In the genomic region with DNA sequence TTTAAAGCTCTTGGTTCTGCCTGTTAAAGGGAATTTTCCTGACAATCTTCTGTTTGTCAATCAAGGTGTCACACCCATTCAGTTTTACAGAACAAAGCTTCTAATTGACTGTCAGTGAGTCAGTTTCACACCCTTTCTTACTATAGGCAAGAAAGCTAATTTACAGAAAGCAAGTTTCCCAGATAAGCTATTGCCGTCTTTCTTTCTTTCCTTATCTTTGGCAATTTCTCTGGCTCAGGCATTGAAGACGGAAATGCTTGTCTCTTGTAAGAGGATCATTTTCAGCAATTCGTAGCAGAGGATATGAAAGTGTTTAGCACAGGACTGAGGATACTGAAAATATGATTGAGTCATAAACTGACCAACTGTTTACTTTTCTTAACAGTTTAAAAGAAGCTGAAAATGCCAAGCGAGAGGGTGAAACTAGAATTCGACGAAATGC, we compare ENCODE assay signal across 15 cellular contexts. TPM values are rescaled to one million over a fixed set of nuclear protein-coding genes. Genes with fewer than 3 reads are reported as not detected.
DNase-seq lines count a peak whose midpoint lies in the region; ATAC-seq and TF ChIP-seq lines count a peak whose summit lies in the region.
"Had no signal": no experiment of that assay in that cellular context is flagged by ENCODE, and none has a peak within 500 bp of the region (broad histone marks: within the 10 kb centered on the region; RNA-seq: fewer than 3 reads in every experiment).

No MANE protein-coding gene starts in this region.

- no peaks in the 10 kb centered on the region for H3K9me3 Mint-ChIP-seq in endodermal cell
- no peaks in the 10 kb centered on the region for H3K9me3 Mint-ChIP-seq in activated T-helper 1 cell treated with anti-CD3 and anti-CD28 coated beads, Interleukin-12 subunit alpha, Interleukin-12 subunit beta, Interleukin-2, Interleukin-4 antibody, amounts not matched to agents 30 ng/mL and 10 ng/mL and 1 ng/mL, durations not matched to agents 14 hours and 24 hours and 36 hours
- no peaks in the 10 kb centered on the region for H3K9me3 Mint-ChIP-seq in nephron progenitor cell
- H3K9me3 Mint-ChIP-seq: activated T-cell treated with anti-CD3 and anti-CD28 coated beads, Interleukin-2, amount 50 U/mL, for 72 hours; CD14-positive monocyte; natural killer cell treated with Interleukin-12 subunit alpha and Interleukin-12 subunit beta and Interleukin-15 and Interleukin-18, amount 100 ng/mL, for 72 hours had no signal

- no peak overlapping the region for H3K27ac ChIP-seq in endodermal cell (ENCODE audit: low read depth, low read length)
- peak overlapping the region; percentile 57 to 73 (median 68) for H3K27ac ChIP-seq in transverse colon
- H3K27ac ChIP-seq: gastrocnemius medialis, GM23248, right lobe of liver had no signal

- H3K27ac Mint-ChIP-seq in endodermal cell (no peak overlapping the region), nephron progenitor cell (no peak overlapping the region)
- no peak overlapping the region for H3K27ac Mint-ChIP-seq in activated T-helper 1 cell treated with anti-CD3 and anti-CD28 coated beads, Interleukin-12 subunit alpha, Interleukin-12 subunit beta, Interleukin-2, Interleukin-4 antibody, amounts not matched to agents 30 ng/mL and 10 ng/mL and 1 ng/mL, durations not matched to agents 14 hours and 24 hours and 36 hours
- H3K27ac Mint-ChIP-seq: activated CD4-positive, alpha-beta T cell treated with anti-CD3 and anti-CD28 coated beads for 36 hours; activated T-cell treated with anti-CD3 and anti-CD28 coated beads, Interleukin-2, amount 50 U/mL, for 72 hours; CD14-positive monocyte; natural killer cell treated with Interleukin-12 subunit alpha and Interleukin-12 subunit beta and Interleukin-15 and Interleukin-18, amount 100 ng/mL, for 72 hours had no signal

- no peak for TF ChIP-seq POLR2A in transverse colon (IDR thresholded peaks at IDR 0.05)

- H3K9me3 ChIP-seq in endodermal cell (ENCODE audit: control insufficient read depth, low read length) (no peaks in the 10 kb centered on the region), transverse colon (no peaks in the 10 kb centered on the region)
- H3K9me3 ChIP-seq: gastrocnemius medialis, right lobe of liver had no signal

- peaks cover 12% of the 10 kb centered on the region for H3K36me3 ChIP-seq in endodermal cell (ENCODE audit: control insufficient read depth, insufficient read depth, low read length)
- H3K36me3 ChIP-seq in transverse colon, result no peaks in the 10 kb centered on the region
- H3K36me3 ChIP-seq: gastrocnemius medialis, right lobe of liver had no signal

- peaks cover 21% of the 10 kb centered on the region for H3K36me3 Mint-ChIP-seq in endodermal cell (ENCODE audit: low read depth)
- H3K36me3 Mint-ChIP-seq in activated T-helper 1 cell treated with anti-CD3 and anti-CD28 coated beads, Interleukin-12 subunit alpha, Interleukin-12 subunit beta, Interleukin-2, Interleukin-4 antibody, amounts not matched to agents 30 ng/mL and 10 ng/mL and 1 ng/mL, durations not matched to agents 14 hours and 24 hours and 36 hours (ENCODE audit: low read depth), result no peaks in the 10 kb centered on the region
- no peaks in the 10 kb centered on the region for H3K36me3 Mint-ChIP-seq in nephron progenitor cell (ENCODE audit: low read depth)
- H3K36me3 Mint-ChIP-seq: CD14-positive monocyte; natural killer cell treated with Interleukin-12 subunit alpha and Interleukin-12 subunit beta and Interleukin-15 and Interleukin-18, amount 100 ng/mL, for 72 hours had no signal

- peak; percentile 87 for ATAC-seq in GM21367 (IDR thresholded peaks at IDR 0.05; ENCODE audit: unreplicated experiment)
- ATAC-seq: activated CD4-positive, alpha-beta T cell treated with anti-CD3 and anti-CD28 coated beads for 36 hours; activated T-cell treated with anti-CD3 and anti-CD28 coated beads, Interleukin-2, amount 50 U/mL, for 72 hours; gastrocnemius medialis; natural killer cell treated with Interleukin-12 subunit alpha and Interleukin-12 subunit beta and Interleukin-15 and Interleukin-18, amount 100 ng/mL, for 72 hours had no signal

- H3K9ac ChIP-seq in endodermal cell (ENCODE audit: extremely low read depth, low read length, poor library complexity, severe bottlenecking), result peak overlapping the region; percentile 5
- H3K9ac ChIP-seq: GM23248 had no signal

- TF ChIP-seq CTCF in endodermal cell (conservative IDR thresholded peaks at IDR 0.05), result no peak
- TF ChIP-seq CTCF in transverse colon (IDR thresholded peaks at IDR 0.05), result no peak
- no peak for TF ChIP-seq CTCF in nephron progenitor cell (IDR thresholded peaks at IDR 0.05)

- peak; percentile 53 for DNase-seq in HT-29 (ENCODE audit: low spot score)
- DNase-seq in endodermal cell, result no peak
- no peak for DNase-seq in transverse colon
- DNase-seq in activated T-helper 1 cell treated with anti-CD3 and anti-CD28 coated beads, Interleukin-12 subunit alpha, Interleukin-12 subunit beta, Interleukin-2, Interleukin-4 antibody, amounts not matched to agents 30 ng/mL and 10 ng/mL and 1 ng/mL, durations not matched to agents 14 hours and 24 hours and 36 hours (ENCODE audit: low spot score), result no peak
- DNase-seq in nephron progenitor cell, result no peak
- DNase-seq in activated naive CD4-positive, alpha-beta T cell treated with Interleukin-2 at 50 U/mL for 16 hours, result no peak
- DNase-seq: activated CD4-positive, alpha-beta T cell treated with anti-CD3 and anti-CD28 coated beads for 36 hours; activated T-cell treated with anti-CD3 and anti-CD28 coated beads, Interleukin-2, amount 50 U/mL, for 72 hours; aorta; gastrocnemius medialis; GM23248; right lobe of liver had no signal

- H3K27me3 ChIP-seq in endodermal cell (ENCODE audit: control insufficient read depth, insufficient read depth, low read length, poor library complexity, severe bottlenecking) (no peaks in the 10 kb centered on the region), transverse colon (no peaks in the 10 kb centered on the region)
- H3K27me3 ChIP-seq: gastrocnemius medialis, right lobe of liver had no signal

- H3K4me1 Mint-ChIP-seq in endodermal cell (peaks cover 42% of the 10 kb centered on the region), nephron progenitor cell (peaks cover 16% of the 10 kb centered on the region)
- no peaks in the 10 kb centered on the region for H3K4me1 Mint-ChIP-seq in activated T-helper 1 cell treated with anti-CD3 and anti-CD28 coated beads, Interleukin-12 subunit alpha, Interleukin-12 subunit beta, Interleukin-2, Interleukin-4 antibody, amounts not matched to agents 30 ng/mL and 10 ng/mL and 1 ng/mL, durations not matched to agents 14 hours and 24 hours and 36 hours (ENCODE audit: low read depth)
- H3K4me1 Mint-ChIP-seq: activated CD4-positive, alpha-beta T cell treated with anti-CD3 and anti-CD28 coated beads for 36 hours; CD14-positive monocyte had no signal

- H3K4me1 ChIP-seq in endodermal cell (ENCODE audit: control insufficient read depth, insufficient read depth, low read length) (peaks cover 19% of the 10 kb centered on the region), transverse colon (peaks cover 5 to 29% (median 16%) of the 10 kb centered on the region in 4 donors)
- H3K4me1 ChIP-seq: gastrocnemius medialis had no signal

- no peak for TF ChIP-seq EP300 in transverse colon (IDR thresholded peaks at IDR 0.05; ENCODE audit: low read depth)

- peak overlapping the region; percentile 46 for H3K4me3 ChIP-seq in endodermal cell (ENCODE audit: low read length)
- peak overlapping the region in 2 of 4 donors; percentile 3 to 7 for H3K4me3 ChIP-seq in transverse colon
- H3K4me3 ChIP-seq: gastrocnemius medialis, GM23248, right lobe of liver had no signal

- intact Hi-C loops in transverse colon (cut with DNase I; ENCODE audit: low total_unique reads), result no loop called here
- intact Hi-C loops in activated T-helper 1 cell treated with anti-CD3 and anti-CD28 coated beads, Interleukin-12 subunit alpha, Interleukin-12 subunit beta, Interleukin-2, Interleukin-4 antibody, amounts not matched to agents 30 ng/mL and 10 ng/mL and 1 ng/mL, durations not matched to agents 14 hours and 24 hours and 36 hours (cut with micrococcal nuclease), result no loop called here

- no peak overlapping the region for H3K4me3 Mint-ChIP-seq in endodermal cell
- H3K4me3 Mint-ChIP-seq in activated T-helper 1 cell treated with anti-CD3 and anti-CD28 coated beads, Interleukin-12 subunit alpha, Interleukin-12 subunit beta, Interleukin-2, Interleukin-4 antibody, amounts not matched to agents 30 ng/mL and 10 ng/mL and 1 ng/mL, durations not matched to agents 14 hours and 24 hours and 36 hours, result no peak overlapping the region
- no peak overlapping the region for H3K4me3 Mint-ChIP-seq in nephron progenitor cell
- H3K4me3 Mint-ChIP-seq: activated CD4-positive, alpha-beta T cell treated with anti-CD3 and anti-CD28 coated beads for 36 hours; activated T-cell treated with anti-CD3 and anti-CD28 coated beads, Interleukin-2, amount 50 U/mL, for 72 hours; CD14-positive monocyte; natural killer cell treated with Interleukin-12 subunit alpha and Interleukin-12 subunit beta and Interleukin-15 and Interleukin-18, amount 100 ng/mL, for 72 hours had no signal

- 47 to 53% methylated on average over 4 to 6 of the region's 6 CpGs for WGBS in endodermal cell (ENCODE audit: insufficient coverage in 1 of 2, insufficient read length in 1 of 2), 2 experiments
- WGBS in transverse colon (ENCODE audit: low coverage in 1 of 2), 2 donors, result 40 to 49% methylated on average over 6 of the region's 6 CpGs

- in situ Hi-C loops in transverse colon (cut with MboI; ENCODE audit: low pct_ligation_motif_present in 1 of 4, low pct_unique_long_range_greater_than_20kb in 1 of 4, low sequenced_read_pairs in 3 of 4), result no loop called here

- H3K27me3 Mint-ChIP-seq in endodermal cell (ENCODE audit: insufficient read depth) (peaks cover 12% of the 10 kb centered on the region), nephron progenitor cell (ENCODE audit: low read depth, poor library complexity) (peaks cover 9% of the 10 kb centered on the region)
- peaks cover 2% of the 10 kb centered on the region for H3K27me3 Mint-ChIP-seq in activated T-helper 1 cell treated with anti-CD3 and anti-CD28 coated beads, Interleukin-12 subunit alpha, Interleukin-12 subunit beta, Interleukin-2, Interleukin-4 antibody, amounts not matched to agents 30 ng/mL and 10 ng/mL and 1 ng/mL, durations not matched to agents 14 hours and 24 hours and 36 hours (ENCODE audit: insufficient read depth)

RNA-seq across cellular contexts. Expression of a gene that starts 27.0 kb away (rescaled TPM):
- total RNA-seq in HT-29 (2014; rRNA removed; shearing (Covaris generic)), result 0.39 and 0.76 TPM in 2 replicates
- total RNA-seq in endodermal cell, result 10 to 100 TPM in 1 of 2 donors, 1 to 10 TPM in 1; 2.6 to 12.4 TPM
- 3.3 TPM for polyA plus RNA-seq in endodermal cell (2013, experiment 1 of 2)
- 4.8 TPM for polyA plus RNA-seq in endodermal cell (2013, experiment 2 of 2)
- total RNA-seq in transverse colon, result 1 to 10 TPM; 2.6 to 7.1 (median 4.1) TPM
- total RNA-seq in activated T-helper 1 cell treated with anti-CD3 and anti-CD28 coated beads, Interleukin-12 subunit alpha, Interleukin-12 subunit beta, Interleukin-2, Interleukin-4 antibody, amounts not matched to agents 30 ng/mL and 10 ng/mL and 1 ng/mL, durations not matched to agents 14 hours and 24 hours and 36 hours, result not detected in 2 replicates
- total RNA-seq: activated CD4-positive, alpha-beta T cell treated with anti-CD3 and anti-CD28 coated beads for 36 hours; activated T-cell treated with anti-CD3 and anti-CD28 coated beads, Interleukin-2, amount 50 U/mL, for 72 hours; GM23248; natural killer cell treated with Interleukin-12 subunit alpha and Interleukin-12 subunit beta and Interleukin-15 and Interleukin-18, amount 100 ng/mL, for 72 hours had no signal
- polyA plus RNA-seq: CD14-positive monocyte, GM23248 had no signal
